Comparison of ENCODE assay signal across 2 cellular contexts in the genomic region with DNA sequence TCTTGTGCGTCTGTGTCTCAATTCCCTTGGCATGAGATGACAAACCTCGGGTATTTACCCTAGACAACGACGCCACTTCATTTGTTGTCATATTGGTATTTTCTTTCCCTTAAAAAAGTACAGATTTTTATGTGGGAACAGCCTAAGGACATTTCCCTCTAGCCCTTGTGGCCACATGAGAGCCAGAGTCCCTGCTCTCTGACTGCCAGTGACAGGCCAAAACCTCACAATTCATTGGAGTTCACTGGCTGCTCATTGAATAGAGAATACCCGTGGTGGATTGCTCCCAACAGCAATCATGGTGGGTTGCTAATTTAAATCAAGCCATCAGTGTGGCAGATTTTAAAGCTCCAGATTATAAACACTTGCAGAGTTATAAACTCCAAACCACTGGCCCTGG.
TF ChIP-seq lines count a peak whose summit lies in the region.

No MANE protein-coding gene starts in this region.

TF ChIP-seq in WTC11, 78 proteins besides CTCF, POLR2A, EP300 and RAD21:
- TF ChIP-seq, protein P1, sequence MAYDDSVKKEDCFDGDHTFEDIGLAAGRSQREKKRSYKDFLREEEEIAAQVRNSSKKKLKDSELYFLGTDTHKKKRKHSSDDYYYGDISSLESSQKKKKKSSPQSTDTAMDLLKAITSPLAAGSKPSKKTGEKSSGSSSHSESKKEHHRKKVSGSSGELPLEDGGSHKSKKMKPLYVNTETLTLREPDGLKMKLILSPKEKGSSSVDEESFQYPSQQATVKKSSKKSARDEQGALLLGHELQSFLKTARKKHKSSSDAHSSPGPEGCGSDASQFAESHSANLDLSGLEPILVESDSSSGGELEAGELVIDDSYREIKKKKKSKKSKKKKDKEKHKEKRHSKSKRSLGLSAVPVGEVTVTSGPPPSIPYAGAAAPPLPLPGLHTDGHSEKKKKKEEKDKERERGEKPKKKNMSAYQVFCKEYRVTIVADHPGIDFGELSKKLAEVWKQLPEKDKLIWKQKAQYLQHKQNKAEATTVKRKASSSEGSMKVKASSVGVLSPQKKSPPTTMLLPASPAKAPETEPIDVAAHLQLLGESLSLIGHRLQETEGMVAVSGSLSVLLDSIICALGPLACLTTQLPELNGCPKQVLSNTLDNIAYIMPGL (CRISPR knock-in tag; IDR thresholded peaks at IDR 0.05) = no peak
- TF ChIP-seq CBFB (CRISPR knock-in tag; IDR thresholded peaks at IDR 0.05; ENCODE audit: low read depth) = no peak

TF ChIP-seq in H1, 55 proteins besides CTCF, POLR2A, EP300 and RAD21:
- TF ChIP-seq HDAC2 (IDR thresholded peaks at IDR 0.05; ENCODE audit: borderline replicate concordance in 1 of 2, low read depth in 2 of 2, low read length in 2 of 2) = no peak
- no peak for TF ChIP-seq SIRT6 (IDR thresholded peaks at IDR 0.05; ENCODE audit: low read length)
- no peak for TF ChIP-seq PHF8 (conservative IDR thresholded peaks at IDR 0.05; ENCODE audit: low read depth, low read length)
- no peak for TF ChIP-seq SP4 (IDR thresholded peaks at IDR 0.05; ENCODE audit: low read length)
- no peak for TF ChIP-seq CBX5 (IDR thresholded peaks at IDR 0.05; ENCODE audit: low read depth, low read length)
- TF ChIP-seq TCF12 (IDR thresholded peaks at IDR 0.05; ENCODE audit: low read depth, low read length) = no peak
- no peak for TF ChIP-seq SAP30 (IDR thresholded peaks at IDR 0.05; ENCODE audit: insufficient read depth, insufficient replicate concordance, low read length)
- no peak for TF ChIP-seq CTBP2 (IDR thresholded peaks at IDR 0.05; ENCODE audit: borderline replicate concordance, insufficient read depth, insufficient read length, low read length)
- TF ChIP-seq MAFK (IDR thresholded peaks at IDR 0.05; ENCODE audit: low read depth, low read length) = no peak
